In genomic region chr4:24168658-24169057, GRCh38 we compare ENCODE assay signal across 31 cellular contexts.
"Had no signal": no experiment of that assay in that cellular context is flagged by ENCODE, and none has a peak within 500 bp of the region (broad histone marks: within the 10 kb centered on the region; RNA-seq: fewer than 3 reads in every experiment).

No MANE protein-coding gene starts in this region.

- H3K27ac ChIP-seq: PC-9, RWPE1, SJCRH30, SK-N-MC had no signal

- H2AFZ ChIP-seq: PC-9 had no signal

- H3K4me3 ChIP-seq: PC-9, SJCRH30, SK-N-MC had no signal

- FAIRE-seq: RCC 7860 had no signal

- H3K27me3 ChIP-seq: SJCRH30 had no signal

- H3K9me3 ChIP-seq: SJCRH30 had no signal

- H3K4me2 ChIP-seq: PC-9 had no signal

- DNase-seq: MM.1S, MV-4-11, NCI-H1092, NCI-H1105, NCI-H1417 treated with DMSO at 0.1 percent for 48 hours, NCI-H1436 treated with DMSO at 0.1 percent for 48 hours, NCI-H1694 treated with DMSO at 0.1 percent for 48 hours, NCI-H187 treated with DMSO at 0.1 percent for 48 hours, NCI-H2029, NCI-H2081, NCI-H2171 treated with DMSO at 0.1 percent for 48 hours, NCI-H2227 treated with DMSO at 0.1 percent for 48 hours, NCI-H345, NCI-H446 treated with DMSO at 0.1 percent for 48 hours, NCI-H510A, NCI-H524, NCI-H526, NCI-H69, NCI-H748 treated with DMSO at 0.1 percent for 48 hours, NCI-H82, PC-9, SHP77, SIG-M5, SJCRH30, T-cell had no signal

- H3K36me3 ChIP-seq: SJCRH30 had no signal

- ATAC-seq: Panc1, Right ventricle myocardium inferior, SK-N-SH treated with all-trans-retinoic acid at 6 μM for 48 hours, T-cell had no signal
